In the genomic region with DNA sequence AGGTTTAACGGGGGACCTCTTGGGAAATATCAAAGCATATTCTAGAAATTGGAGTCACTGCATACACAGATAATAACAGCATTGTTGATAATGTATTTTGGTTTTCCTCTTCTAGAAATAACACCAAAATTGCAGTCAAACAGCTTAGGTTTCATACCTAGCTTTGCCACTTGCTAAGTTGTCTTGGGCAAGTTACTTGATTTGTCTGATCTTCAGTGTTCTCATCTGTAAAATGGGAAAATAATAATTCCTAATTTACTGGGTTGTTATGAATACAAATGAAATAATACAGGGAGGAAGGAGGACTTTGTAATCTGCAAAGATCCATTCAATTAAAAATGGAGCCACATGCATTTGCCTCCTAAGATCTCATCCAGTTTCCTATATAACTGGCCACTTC, we compare ENCODE assay signal across 30 cellular contexts.
"Had no signal": no experiment of that assay in that cellular context is flagged by ENCODE, and none has a peak within 500 bp of the region (broad histone marks: within the 10 kb centered on the region; RNA-seq: fewer than 3 reads in every experiment).

No MANE protein-coding gene starts in this region.

- H3K4me1 Mint-ChIP-seq: naive thymus-derived CD4-positive, alpha-beta T cell; stimulated activated naive B cell treated with anti-CD40 and anti-IgM and Interleukin-4, amounts not matched to agents 10 μg/mL and 1 μg/mL and 100 μg/mL, for 72 hours had no signal

- ATAC-seq: left cardiac atrium; left lung; sciatic nerve; stimulated activated naive B cell treated with anti-CD40 and anti-IgM and Interleukin-4, amounts not matched to agents 10 μg/mL and 1 μg/mL and 100 μg/mL, for 72 hours; stimulated activated naive CD8-positive, alpha-beta T cell treated with anti-CD3 and anti-CD28 coated beads, Interleukin-15, Interleukin-2, amounts not matched to agents 100 U/mL and 50 U/mL, for 24 hours had no signal

- H3K27ac Mint-ChIP-seq: naive thymus-derived CD4-positive, alpha-beta T cell; natural killer cell treated with Interleukin-12 subunit alpha and Interleukin-12 subunit beta and Interleukin-15 and Interleukin-18, amount 100 ng/mL, for 72 hours; progenitor cell of endocrine pancreas; stimulated activated naive B cell treated with anti-CD40 and anti-IgM and Interleukin-4, amounts not matched to agents 10 μg/mL and 1 μg/mL and 100 μg/mL, for 72 hours had no signal

- DNase-seq: hippocampal formation; kidney glomerular epithelial cell; left cardiac atrium; left lung; mesendoderm; midbrain; mucosa of descending colon; naive thymus-derived CD4-positive, alpha-beta T cell; occipital lobe; ovary; stimulated activated CD4-positive, alpha-beta T cell treated with anti-CD3 and anti-CD28 coated beads, Interleukin-12 subunit alpha, Interleukin-12 subunit beta, amount 100 ng/mL, for 4 hours; stimulated activated CD4-positive, alpha-beta T cell treated with anti-CD3 and anti-CD28 coated beads, Interleukin-15, amount 100 ng/mL, for 24 hours; stimulated activated CD4-positive, alpha-beta T cell treated with anti-CD3 and anti-CD28 coated beads, Interleukin-2, amount 100 ng/mL, for 24 hours; stimulated activated CD4-positive, alpha-beta T cell treated with anti-CD3 and anti-CD28 coated beads, Interleukin-4, amount 100 ng/mL, for 1 hour; stimulated activated naive B cell treated with anti-CD40 and anti-IgM and Interleukin-4, amounts not matched to agents 10 μg/mL and 1 μg/mL and 100 μg/mL, for 72 hours; stimulated activated naive CD8-positive, alpha-beta T cell treated with anti-CD3 and anti-CD28 coated beads, Interleukin-15, Interleukin-2, amounts not matched to agents 100 U/mL and 50 U/mL, for 24 hours; stomach; testis; thyroid gland; transverse colon; upper lobe of left lung had no signal

- H3K27me3 Mint-ChIP-seq: progenitor cell of endocrine pancreas; stimulated activated naive B cell treated with anti-CD40 and anti-IgM and Interleukin-4, amounts not matched to agents 10 μg/mL and 1 μg/mL and 100 μg/mL, for 72 hours had no signal

- H3K4me1 ChIP-seq: right atrium auricular region, testis, thyroid gland, transverse colon, vagina had no signal

- H3K9me3 Mint-ChIP-seq: naive thymus-derived CD4-positive, alpha-beta T cell; natural killer cell treated with Interleukin-12 subunit alpha and Interleukin-12 subunit beta and Interleukin-15 and Interleukin-18, amount 100 ng/mL, for 72 hours; stimulated activated naive B cell treated with anti-CD40 and anti-IgM and Interleukin-4, amounts not matched to agents 10 μg/mL and 1 μg/mL and 100 μg/mL, for 72 hours had no signal

- H3K27me3 ChIP-seq: left lung, neutrophil, ovary, right atrium auricular region, stomach, testis, thyroid gland, transverse colon, upper lobe of left lung, vagina had no signal

- H3K36me3 Mint-ChIP-seq: naive thymus-derived CD4-positive, alpha-beta T cell; natural killer cell treated with Interleukin-12 subunit alpha and Interleukin-12 subunit beta and Interleukin-15 and Interleukin-18, amount 100 ng/mL, for 72 hours; stimulated activated naive B cell treated with anti-CD40 and anti-IgM and Interleukin-4, amounts not matched to agents 10 μg/mL and 1 μg/mL and 100 μg/mL, for 72 hours had no signal

- H3K36me3 ChIP-seq: left lung, neutrophil, ovary, right atrium auricular region, stomach, thyroid gland, transverse colon, upper lobe of left lung, vagina had no signal

- H3K27ac ChIP-seq: left lung, neutrophil, ovary, right atrium auricular region, skin epidermis, stomach, testis, thyroid gland, transverse colon, upper lobe of left lung, vagina had no signal

- H3K4me3 ChIP-seq: left lung, lung, mucosa of descending colon, ovary, right atrium auricular region, skin epidermis, stomach, testis, thyroid gland, transverse colon, upper lobe of left lung, vagina had no signal

- FAIRE-seq: keratinocyte had no signal

- H3K9me3 ChIP-seq: left lung, mucosa of descending colon, neutrophil, ovary, right atrium auricular region, stomach, testis, thyroid gland, transverse colon, upper lobe of left lung, vagina had no signal

- H3K4me3 Mint-ChIP-seq: naive thymus-derived CD4-positive, alpha-beta T cell; natural killer cell treated with Interleukin-12 subunit alpha and Interleukin-12 subunit beta and Interleukin-15 and Interleukin-18, amount 100 ng/mL, for 72 hours; stimulated activated naive B cell treated with anti-CD40 and anti-IgM and Interleukin-4, amounts not matched to agents 10 μg/mL and 1 μg/mL and 100 μg/mL, for 72 hours had no signal
